In the genomic region with DNA sequence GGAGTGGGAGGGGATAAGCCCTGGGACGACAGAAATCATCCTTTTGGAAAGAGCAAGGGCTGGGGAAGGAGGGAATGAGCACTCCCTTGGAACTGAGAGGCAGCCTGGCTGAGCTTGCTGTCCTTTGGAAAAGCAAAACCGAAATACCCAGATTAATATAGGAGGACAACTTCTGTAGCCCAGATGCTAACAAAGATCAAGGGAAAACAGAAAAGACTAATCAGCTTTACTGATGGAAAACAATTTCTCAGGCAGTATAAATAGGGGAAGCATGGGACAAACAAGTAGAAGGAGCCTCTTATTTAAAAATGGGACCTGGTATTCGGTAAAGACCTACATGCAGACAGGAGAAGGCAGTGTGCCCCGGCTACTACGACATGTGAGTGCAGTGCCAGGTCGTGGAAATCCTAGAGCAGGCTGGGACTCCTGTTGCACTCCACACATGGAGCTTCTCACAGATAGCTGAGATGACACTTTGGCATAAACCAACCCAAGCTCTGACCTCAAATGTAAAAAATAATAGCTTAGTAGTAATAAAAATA, we compare ENCODE assay signal across 8 cellular contexts. TPM values are rescaled to one million over a fixed set of nuclear protein-coding genes. Genes with fewer than 3 reads are reported as not detected.
A peak's percentile ranks its signal among the peaks of the same experiment; 100 is the strongest.
DNase-seq lines count a peak whose midpoint lies in the region; ATAC-seq and TF ChIP-seq lines count a peak whose summit lies in the region.

No MANE protein-coding gene starts in this region.

- H3K9me3 ChIP-seq in SK-N-MC (ENCODE audit: low read depth, low read length) (no peaks in the 10 kb centered on the region), esophagus (ENCODE audit: control insufficient read depth in 2 of 2, insufficient read depth in 1 of 2, low read depth in 1 of 2, low read length in 1 of 2) (no peaks in the 10 kb centered on the region)

- peak overlapping the region; percentile 92 to 95 (median 92) for H3K27ac Mint-ChIP-seq in nephron

- no peak for ATAC-seq in GM21723 (IDR thresholded peaks at IDR 0.05; ENCODE audit: unreplicated experiment)
- no peak for ATAC-seq in GM21786 (IDR thresholded peaks at IDR 0.05; ENCODE audit: unreplicated experiment)

- H3K4me3 ChIP-seq in SK-N-MC = peak overlapping the region; percentile 91
- H3K4me3 ChIP-seq in esophagus (ENCODE audit: low read depth in 1 of 2, low read length in 2 of 2) = peak overlapping the region; percentile 23 to 48

- H3K27ac ChIP-seq in SK-N-MC = peak overlapping the region; percentile 8; the same call in 1 of the 2 replicates
- H3K27ac ChIP-seq in esophagus (ENCODE audit: low read depth in 2 of 2, low read length in 1 of 2) = peak overlapping the region in 1 of 2 donors; percentile 76

- H3K9ac ChIP-seq in SK-N-MC (ENCODE audit: insufficient read length) = peak overlapping the region; percentile 47

- TF ChIP-seq CTCF in nephron (IDR thresholded peaks at IDR 0.05; ENCODE audit: unreplicated experiment in 3 of 3) = no peak

- peaks cover 18% of the 10 kb centered on the region for H3K36me3 Mint-ChIP-seq in nephron (ENCODE audit: low read depth)

- H3K27me3 Mint-ChIP-seq in nephron (ENCODE audit: low read depth) = no peaks in the 10 kb centered on the region

- WGBS in esophagus, 2 donors = 6 to 7% methylated on average over 6 of the region's 6 CpGs

- DNase-seq in SHP77 (lab: John Stamatoyannopoulos, UW) (peak; percentile 26 to 51), SHP77 treated with DMSO at 0.1 percent for 48 hours (lab: John Stamatoyannopoulos, UW) (no peak), SK-N-MC (ENCODE audit: low read depth, low spot score) (peak; percentile 37), DMS114 treated with DMSO at 0.1 percent for 48 hours (lab: John Stamatoyannopoulos, UW; ENCODE audit: unreplicated experiment) (no peak)

- H3K4me1 Mint-ChIP-seq in nephron = peaks cover 53% of the 10 kb centered on the region

- no peaks in the 10 kb centered on the region for H3K9me3 Mint-ChIP-seq in nephron

- no peaks in the 10 kb centered on the region for H3K4me1 ChIP-seq in esophagus (ENCODE audit: control insufficient read depth in 2 of 2, insufficient read depth in 2 of 2, low read length in 1 of 2)

- H3K4me3 Mint-ChIP-seq in nephron = peak overlapping the region; percentile 93 to 96 (median 95)

- peaks cover 11% of the 10 kb centered on the region; the same call in 1 of the 2 replicates for H3K36me3 ChIP-seq in SK-N-MC (ENCODE audit: insufficient read depth, low read length)
- H3K36me3 ChIP-seq in esophagus (ENCODE audit: control insufficient read depth in 2 of 2, insufficient read depth in 2 of 2, low read length in 1 of 2) = no peaks in the 10 kb centered on the region

- H3K27me3 ChIP-seq in esophagus (ENCODE audit: control insufficient read depth in 1 of 2, insufficient read depth in 2 of 2, low read length in 2 of 2) = no peaks in the 10 kb centered on the region

RNA-seq across cellular contexts. Expression of a gene that starts 0.8 kb away (rescaled TPM):
- under 1 TPM; 0.18 to 0.38 TPM for polyA plus RNA-seq in esophagus

Comparison
In these comparisons a context has a peak if more than half of its experiments do, and no peak if none do; other contexts are left out.
1. DNase-seq: peak in SHP77 (2 of 2) and SK-N-MC (single experiment); none in SHP77 treated with DMSO at 0.1 percent for 48 hours (single experiment) and DMS114 treated with DMSO at 0.1 percent for 48 hours (single experiment).